8 cellular contexts compared by ENCODE assay signal in genomic region chr12:106302401-106303201, GRCh38. TPM values are rescaled to one million over a fixed set of nuclear protein-coding genes. Genes with fewer than 3 reads are reported as not detected.
DNase-seq lines count a peak whose midpoint lies in the region; ATAC-seq and TF ChIP-seq lines count a peak whose summit lies in the region.

Gene TCP11L2 (plus strand): TSS chr12:106302733. CDS start chr12:106311076, 8,343 bp downstream.

- H3K4me3 ChIP-seq in DND-41 (ENCODE audit: low read depth in 1 of 2, low read length in 2 of 2) = peak within 1 kb of the TSS; percentile 52 to 89
- peak within 1 kb of the TSS; percentile 89 for H3K4me3 ChIP-seq in LNCaP clone FGC (ENCODE audit: low read depth, low read length)
- H3K4me3 ChIP-seq in SJSA1 = peak within 1 kb of the TSS; percentile 70
- H3K4me3 ChIP-seq in neural progenitor cell = peak within 1 kb of the TSS; percentile 87
- peak within 1 kb of the TSS; percentile 86 to 98 (median 90) for H3K4me3 ChIP-seq in stomach

- peaks cover 27% of the 10 kb centered on the region for H3K4me1 Mint-ChIP-seq in neural progenitor cell

- H3K27me3 Mint-ChIP-seq in neural progenitor cell (ENCODE audit: insufficient read depth, low read depth) = peaks cover 3% of the 10 kb centered on the region

- H2AFZ ChIP-seq in DND-41 (ENCODE audit: low read depth, low read length) (peak within 1 kb of the TSS; percentile 97), neural progenitor cell (replicated peaks) (peak within 1 kb of the TSS; percentile 96)

- H3K36me3 ChIP-seq in DND-41 (ENCODE audit: insufficient read depth, low read length) (no peaks in the 10 kb centered on the region; the same call in 1 of the 2 replicates), SJSA1 (0 out of 2 replicates have a peak, but pooled peaks cover 4% of the 10 kb centered on the region), neural progenitor cell (no peaks in the 10 kb centered on the region), stomach (peaks cover 0 to 4% (median 0%) of the 10 kb centered on the region in 4 donors)

- peak within 1 kb of the TSS; percentile 91 for H3K4me3 Mint-ChIP-seq in neural progenitor cell

- H3K9ac ChIP-seq in DND-41 (ENCODE audit: low read depth, low read length) (peak within 1 kb of the TSS; percentile 69), neural progenitor cell (peak within 1 kb of the TSS; percentile 99)

- no peaks in the 10 kb centered on the region for H3K27me3 ChIP-seq in DND-41 (ENCODE audit: insufficient read depth, low read length, poor library complexity)
- no peaks in the 10 kb centered on the region for H3K27me3 ChIP-seq in SJSA1 (replicated peaks)
- no peaks in the 10 kb centered on the region for H3K27me3 ChIP-seq in foreskin keratinocyte
- peaks cover 7% of the 10 kb centered on the region for H3K27me3 ChIP-seq in neural progenitor cell
- no peaks in the 10 kb centered on the region for H3K27me3 ChIP-seq in stomach

- H4K20me1 ChIP-seq in DND-41 (ENCODE audit: insufficient read depth, low read length) = no peaks in the 10 kb centered on the region
- no peaks in the 10 kb centered on the region for H4K20me1 ChIP-seq in neural progenitor cell (ENCODE audit: low read depth)

- H3K36me3 Mint-ChIP-seq in neural progenitor cell = no peaks in the 10 kb centered on the region

- H3K9me3 ChIP-seq in DND-41 (ENCODE audit: insufficient read depth, low read length, severe bottlenecking) (no peaks in the 10 kb centered on the region), SJSA1 (replicated peaks) (no peaks in the 10 kb centered on the region), neural progenitor cell (ENCODE audit: low read depth) (no peaks in the 10 kb centered on the region), stomach (no peaks in the 10 kb centered on the region)

- peak within 1 kb of the TSS; percentile 99 for H3K27ac Mint-ChIP-seq in neural progenitor cell

- no peaks in the 10 kb centered on the region for H3K9me3 Mint-ChIP-seq in neural progenitor cell

- no peak for TF ChIP-seq CTCF in DND-41 (IDR thresholded peaks at IDR 0.05; ENCODE audit: borderline replicate concordance, extremely low read depth, low read length, poor library complexity, severe bottlenecking)
- no peak for TF ChIP-seq CTCF in LNCaP clone FGC (IDR thresholded peaks at IDR 0.05; ENCODE audit: control insufficient read depth, extremely low read depth, insufficient read depth)
- TF ChIP-seq CTCF in foreskin keratinocyte (conservative IDR thresholded peaks at IDR 0.05) = peak; percentile 10
- TF ChIP-seq CTCF in neural progenitor cell (IDR thresholded peaks at IDR 0.05) = no peak
- no peak for TF ChIP-seq CTCF in stomach (IDR thresholded peaks at IDR 0.05)

- H3K4me2 ChIP-seq in DND-41 (ENCODE audit: insufficient read depth, low read length) (peak within 1 kb of the TSS; percentile 99), neural progenitor cell (peak within 1 kb of the TSS; percentile 90)

- H3K4me1 ChIP-seq in DND-41 (ENCODE audit: insufficient read depth, low read length) (peaks cover 23% of the 10 kb centered on the region), SJSA1 (replicated peaks) (peaks cover 24% of the 10 kb centered on the region), foreskin keratinocyte (peaks cover 3% of the 10 kb centered on the region), neural progenitor cell (peaks cover 11% of the 10 kb centered on the region), stomach (peaks cover 36 to 71% (median 65%) of the 10 kb centered on the region in 4 donors)

- peak; percentile 85 for DNase-seq in DND-41
- peak; percentile 11 for DNase-seq in GOT3 (lab: John Stamatoyannopoulos, UW)
- DNase-seq in LNCaP clone FGC (ENCODE audit: low read depth) = no peak
- DNase-seq in SJSA1 (ENCODE audit: low read depth in 1 of 2, low spot score in 2 of 2) = peak; percentile 77 to 91
- peak; percentile 70 to 92 (median 82) for DNase-seq in activated naive CD4-positive, alpha-beta T cell (lab: John Stamatoyannopoulos, UW)
- DNase-seq in foreskin keratinocyte = peak; percentile 57 to 73
- DNase-seq in neural progenitor cell (ENCODE audit: low spot score) = peak; percentile 91
- peak; percentile 91 for DNase-seq in stomach

- H3K27ac ChIP-seq in DND-41 (ENCODE audit: low read length) = peak within 1 kb of the TSS; percentile 94
- H3K27ac ChIP-seq in SJSA1 = peak within 1 kb of the TSS; percentile 100
- peak within 1 kb of the TSS; percentile 100 for H3K27ac ChIP-seq in foreskin keratinocyte
- H3K27ac ChIP-seq in neural progenitor cell = peak within 1 kb of the TSS; percentile 99
- H3K27ac ChIP-seq in stomach = peak within 1 kb of the TSS; percentile 89 to 99 (median 96)

- H3F3A ChIP-seq in neural progenitor cell (ENCODE audit: low read depth) = peaks cover 7% of the 10 kb centered on the region

- peak; percentile 85 for ATAC-seq in DND-41 (ENCODE audit: insufficient read depth, low read depth)
- peak; percentile 76 for ATAC-seq in foreskin keratinocyte

- 0 to 1% (median 0%) methylated on average over 34 to 76 of the region's 76 CpGs for WGBS in stomach, 5 donors

- H3K79me2 ChIP-seq in DND-41 (ENCODE audit: insufficient read depth, low read length) (no peaks in the 10 kb centered on the region), neural progenitor cell (ENCODE audit: low read depth) (no peaks in the 10 kb centered on the region)

- no peak for TF ChIP-seq POLR2A in stomach (IDR thresholded peaks at IDR 0.05)

- intact Hi-C loops in stomach (cut with DNase I; ENCODE audit: low total_unique reads) = no loop called here

- TF ChIP-seq EP300 in stomach (IDR thresholded peaks at IDR 0.05) = no peak

RNA-seq across cellular contexts. Expression of gene TCP11L2, which starts in this region (rescaled TPM):
- 0.78 and 1.4 TPM in 2 replicates for total RNA-seq in SJSA1 (2014; rRNA removed; shearing (Covaris generic))
- total RNA-seq in foreskin keratinocyte (4.1 and 5.9 TPM in 2 replicates), neural progenitor cell (ENCODE audit: low replicate concordance) (7.8 and 8.8 TPM in 2 replicates), stomach (10 to 100 TPM in 4 of 5 donors, under 1 TPM in 1; 0.29 to 57.5 (median 32.1) TPM)
- polyA plus RNA-seq in foreskin keratinocyte (0.39 and 0.57 TPM in 2 replicates), stomach (1 to 10 TPM; 2.3 to 7.5 (median 5.0) TPM)
